In genomic region chr22:45911601-45912271, GRCh38 we compare ENCODE assay signal across 9 cellular contexts.
DNase-seq lines count a peak whose midpoint lies in the region; ATAC-seq and TF ChIP-seq lines count a peak whose summit lies in the region.
"Had no signal": no experiment of that assay in that cellular context is flagged by ENCODE, and none has a peak within 500 bp of the region (broad histone marks: within the 10 kb centered on the region; RNA-seq: fewer than 3 reads in every experiment).

No MANE protein-coding gene starts in this region.

- POLR2A ChIA-PET in HEK293 (lab: Yijun Ruan, JAX) = interaction anchor here (0.5 kb wide), 1 partner anchor 649 kb away, joined by 3 read pairs; no protein-coding TSS in a partner anchor

- peaks cover 10% of the 10 kb centered on the region for H3K9me3 Mint-ChIP-seq in dendritic cell treated with granulocyte-macrophage colony-stimulating factor and Interleukin-4, amounts not matched to agents 40 ng/mL and 50 ng/mL, for 4 days

- H3K9me3 ChIP-seq in HEK293 (ENCODE audit: control insufficient read depth, insufficient read depth, low read depth, low read length) = no peaks in the 10 kb centered on the region

- peaks cover 13% of the 10 kb centered on the region for H3K27me3 Mint-ChIP-seq in dendritic cell treated with granulocyte-macrophage colony-stimulating factor and Interleukin-4, amounts not matched to agents 40 ng/mL and 50 ng/mL, for 4 days

- H3K4me1 ChIP-seq in HEK293 (ENCODE audit: control insufficient read depth, insufficient read depth, low read length) = no peaks in the 10 kb centered on the region

- H3K4me3 Mint-ChIP-seq in dendritic cell treated with granulocyte-macrophage colony-stimulating factor and Interleukin-4, amounts not matched to agents 40 ng/mL and 50 ng/mL, for 4 days = no peak overlapping the region
- H3K4me3 Mint-ChIP-seq: mesothelial cell of epicardium; T-helper 1 cell treated with Interleukin-12 subunit alpha and Interleukin-12 subunit beta and Interleukin-4 antibody, amounts not matched to agents 30 μg/mL and 1 μg/mL, for 36 hours had no signal

- no peaks in the 10 kb centered on the region for H3K36me3 ChIP-seq in HEK293 (ENCODE audit: control insufficient read depth in 2 of 2, insufficient read depth in 1 of 2, low read length in 2 of 2)

- TF ChIP-seq CTCF in HEK293 (tag by site-specific recombination; IDR thresholded peaks at IDR 0.05) = no peak

- CTCF ChIA-PET in HEK293 (lab: Yijun Ruan, JAX) = no interaction called here

- DNase-seq in NCI-H345 (lab: John Stamatoyannopoulos, UW) = peak; percentile 92
- DNase-seq in renal cortical epithelial cell (ENCODE audit: low read depth) = peak; percentile 45
- no peak for DNase-seq in germinal center (ENCODE audit: low spot score)

- no peaks in the 10 kb centered on the region for H3K36me3 Mint-ChIP-seq in dendritic cell treated with granulocyte-macrophage colony-stimulating factor and Interleukin-4, amounts not matched to agents 40 ng/mL and 50 ng/mL, for 4 days (ENCODE audit: low read depth)
- H3K36me3 Mint-ChIP-seq: mesothelial cell of epicardium had no signal

- no peak overlapping the region for H3K27ac ChIP-seq in HEK293 (ENCODE audit: extremely low read depth, low read depth, low read length)

- no peak overlapping the region for H3K4me3 ChIP-seq in HEK293 (ENCODE audit: low read depth, low read length)

- peaks cover 15% of the 10 kb centered on the region for H3K4me1 Mint-ChIP-seq in dendritic cell treated with granulocyte-macrophage colony-stimulating factor and Interleukin-4, amounts not matched to agents 40 ng/mL and 50 ng/mL, for 4 days (ENCODE audit: low read depth)

- no peak for ATAC-seq in HG02571 (IDR thresholded peaks at IDR 0.05; ENCODE audit: unreplicated experiment)
- no peak for ATAC-seq in HG02623 (IDR thresholded peaks at IDR 0.05; ENCODE audit: unreplicated experiment)

- H3K27ac Mint-ChIP-seq in dendritic cell treated with granulocyte-macrophage colony-stimulating factor and Interleukin-4, amounts not matched to agents 40 ng/mL and 50 ng/mL, for 4 days = peak overlapping the region; percentile 11
- H3K27ac Mint-ChIP-seq: mesothelial cell of epicardium; T-helper 1 cell treated with Interleukin-12 subunit alpha and Interleukin-12 subunit beta and Interleukin-4 antibody, amounts not matched to agents 30 μg/mL and 1 μg/mL, for 36 hours had no signal

- intact Hi-C loops in dendritic cell treated with granulocyte-macrophage colony-stimulating factor and Interleukin-4, amounts not matched to agents 40 ng/mL and 50 ng/mL, for 4 days (cut with micrococcal nuclease) = no loop called here

TF ChIP-seq in HEK293, 187 proteins besides CTCF, POLR2A, EP300 and RAD21:
- TF ChIP-seq ZXDB (tag by site-specific recombination; IDR thresholded peaks at IDR 0.05) (no peak), ZNF146 (tag by site-specific recombination; IDR thresholded peaks at IDR 0.05) (no peak), BCL11B (tag by site-specific recombination; IDR thresholded peaks at IDR 0.05; ENCODE audit: low read depth) (no peak), ZNF10 (tag by site-specific recombination; IDR thresholded peaks at IDR 0.05) (no peak), EGR2 (tag by site-specific recombination; IDR thresholded peaks at IDR 0.05; ENCODE audit: low read depth) (no peak), ZNF324 (tag by site-specific recombination; IDR thresholded peaks at IDR 0.05) (no peak), ZNF398 (tag by site-specific recombination; IDR thresholded peaks at IDR 0.05) (peak; percentile 29; the same call in 1 of the 2 replicates), ZNF837 (tag by site-specific recombination; IDR thresholded peaks at IDR 0.05) (no peak), BCL11A (tag by site-specific recombination; IDR thresholded peaks at IDR 0.05; ENCODE audit: low read depth) (no peak), SCRT1 (tag by site-specific recombination; IDR thresholded peaks at IDR 0.05; ENCODE audit: borderline replicate concordance) (no peak), ZNF692 (tag by site-specific recombination; IDR thresholded peaks at IDR 0.05) (no peak), KLF17 (tag by site-specific recombination; IDR thresholded peaks at IDR 0.05) (0 out of 2 replicates have a peak, but pooled peaks have one; percentile 27), ZIC2 (tag by site-specific recombination; IDR thresholded peaks at IDR 0.05) (0 out of 2 replicates have a peak, but pooled peaks have one; percentile 19), OVOL3 (tag by site-specific recombination; IDR thresholded peaks at IDR 0.05) (no peak), GLIS1 (tag by site-specific recombination; IDR thresholded peaks at IDR 0.05) (peak; percentile 56), KLF1 (tag by site-specific recombination; IDR thresholded peaks at IDR 0.05) (peak; percentile 80)
TF ChIP-seq in HEK293: peak in this region for 5.
